Comparison of ENCODE assay signal across 1 cellular context in the genomic region with DNA sequence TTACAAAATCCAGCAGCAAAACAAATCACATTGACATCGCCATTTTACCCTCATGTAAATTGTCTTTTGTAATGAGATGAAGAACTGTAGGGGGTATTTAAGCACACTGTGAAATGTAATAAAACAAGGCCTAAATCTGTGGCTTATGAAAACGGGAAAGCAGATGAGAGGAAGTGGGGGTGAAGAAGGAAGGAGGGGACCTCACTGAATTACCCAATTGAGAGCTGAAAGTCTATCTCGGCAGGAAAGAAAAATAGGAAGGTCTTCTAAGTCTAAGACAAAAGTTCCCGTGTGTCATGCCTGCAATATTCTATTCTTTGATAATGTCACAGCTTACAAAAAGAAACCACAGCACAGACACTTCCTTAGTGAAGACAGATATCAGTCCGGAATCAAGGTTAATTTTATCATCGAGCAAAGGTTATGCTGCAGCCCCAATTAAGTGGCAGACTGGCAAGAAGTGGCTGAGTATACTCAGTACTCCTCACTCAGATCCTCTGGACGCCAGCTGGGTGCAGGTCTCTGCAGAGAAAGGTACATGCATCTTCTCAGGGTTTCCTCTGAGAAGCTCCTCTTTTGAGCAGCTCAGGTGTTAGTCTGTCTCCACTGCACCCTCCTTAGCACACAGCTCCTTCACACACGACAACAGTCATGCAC.
TF ChIP-seq lines count a peak whose summit lies in the region.

No MANE protein-coding gene starts in this region.

TF ChIP-seq in SK-N-SH treated with all-trans-retinoic acid at 6 μM for 48 hours, 23 proteins besides CTCF, POLR2A, EP300 and RAD21 (continued from another document):
- TF ChIP-seq, protein P1, sequence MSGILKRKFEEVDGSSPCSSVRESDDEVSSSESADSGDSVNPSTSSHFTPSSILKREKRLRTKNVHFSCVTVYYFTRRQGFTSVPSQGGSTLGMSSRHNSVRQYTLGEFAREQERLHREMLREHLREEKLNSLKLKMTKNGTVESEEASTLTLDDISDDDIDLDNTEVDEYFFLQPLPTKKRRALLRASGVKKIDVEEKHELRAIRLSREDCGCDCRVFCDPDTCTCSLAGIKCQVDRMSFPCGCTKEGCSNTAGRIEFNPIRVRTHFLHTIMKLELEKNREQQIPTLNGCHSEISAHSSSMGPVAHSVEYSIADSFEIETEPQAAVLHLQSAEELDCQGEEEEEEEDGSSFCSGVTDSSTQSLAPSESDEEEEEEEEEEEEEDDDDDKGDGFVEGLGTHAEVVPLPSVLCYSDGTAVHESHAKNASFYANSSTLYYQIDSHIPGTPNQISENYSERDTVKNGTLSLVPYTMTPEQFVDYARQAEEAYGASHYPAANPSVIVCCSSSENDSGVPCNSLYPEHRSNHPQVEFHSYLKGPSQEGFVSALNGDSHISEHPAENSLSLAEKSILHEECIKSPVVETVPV (CRISPR knock-in tag; IDR thresholded peaks at IDR 0.05) = no peak
- TF ChIP-seq, protein P2, sequence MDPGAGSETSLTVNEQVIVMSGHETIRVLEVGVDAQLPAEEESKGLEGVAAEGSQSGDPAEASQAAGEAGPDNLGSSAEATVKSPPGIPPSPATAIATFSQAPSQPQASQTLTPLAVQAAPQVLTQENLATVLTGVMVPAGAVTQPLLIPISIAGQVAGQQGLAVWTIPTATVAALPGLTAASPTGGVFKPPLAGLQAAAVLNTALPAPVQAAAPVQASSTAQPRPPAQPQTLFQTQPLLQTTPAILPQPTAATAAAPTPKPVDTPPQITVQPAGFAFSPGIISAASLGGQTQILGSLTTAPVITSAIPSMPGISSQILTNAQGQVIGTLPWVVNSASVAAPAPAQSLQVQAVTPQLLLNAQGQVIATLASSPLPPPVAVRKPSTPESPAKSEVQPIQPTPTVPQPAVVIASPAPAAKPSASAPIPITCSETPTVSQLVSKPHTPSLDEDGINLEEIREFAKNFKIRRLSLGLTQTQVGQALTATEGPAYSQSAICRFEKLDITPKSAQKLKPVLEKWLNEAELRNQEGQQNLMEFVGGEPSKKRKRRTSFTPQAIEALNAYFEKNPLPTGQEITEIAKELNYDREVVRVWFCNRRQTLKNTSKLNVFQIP (CRISPR knock-in tag; IDR thresholded peaks at IDR 0.05; ENCODE audit: borderline replicate concordance, low read depth) = no peak
- TF ChIP-seq TOX (CRISPR knock-in tag; IDR thresholded peaks at IDR 0.05; ENCODE audit: borderline replicate concordance) = no peak
